Comparison of ENCODE assay signal across 14 cellular contexts in the genomic region with DNA sequence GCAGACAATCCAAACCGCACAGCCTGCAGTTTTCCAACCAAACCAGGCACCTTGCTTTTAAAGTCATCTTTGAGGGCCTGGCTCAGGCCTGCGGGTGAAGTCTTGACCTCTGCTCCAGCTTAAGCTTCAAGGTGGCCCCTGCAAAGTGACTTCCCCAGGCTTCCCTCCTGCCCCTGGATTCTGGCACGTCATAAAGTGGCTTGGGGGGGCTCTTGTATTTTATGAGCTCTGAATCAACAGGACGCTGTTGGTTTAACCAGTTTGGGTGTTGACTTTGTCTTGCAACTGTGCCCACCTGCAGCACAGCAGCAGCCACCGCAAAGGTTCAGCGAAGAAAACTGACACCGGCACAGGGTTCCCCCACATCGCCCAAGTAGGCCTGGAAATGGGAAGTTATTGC.
DNase-seq lines count a peak whose midpoint lies in the region; ATAC-seq and TF ChIP-seq lines count a peak whose summit lies in the region.
"Had no signal": no experiment of that assay in that cellular context is flagged by ENCODE, and none has a peak within 500 bp of the region (broad histone marks: within the 10 kb centered on the region; RNA-seq: fewer than 3 reads in every experiment).

No MANE protein-coding gene starts in this region.

- TF ChIP-seq CTCF in spleen (IDR thresholded peaks at IDR 0.05 in 8 of 11, conservative IDR thresholded peaks at IDR 0.05 in 3 of 11), result no peak
- no peak for TF ChIP-seq CTCF in endothelial cell (IDR thresholded peaks at IDR 0.05; ENCODE audit: unreplicated experiment)

- H3K4me1 ChIP-seq in spleen, result peaks cover 11 to 59% (median 31%) of the 10 kb centered on the region in 6 donors

- H3K9me3 ChIP-seq in spleen, result no peaks in the 10 kb centered on the region
- H3K9me3 ChIP-seq: right atrium auricular region, thoracic aorta had no signal

- no peak for DNase-seq in activated CD4-positive, alpha-beta T cell treated with anti-CD3 and anti-CD28 coated beads for 36 hours
- no peak for DNase-seq in activated CD4-positive, alpha-beta T cell treated with anti-CD3 and anti-CD28 coated beads for 48 hours
- DNase-seq in NOMO-1 treated with dmso at 0.1 percent for 144 hours (lab: John Stamatoyannopoulos, UW; ENCODE audit: unreplicated experiment) (peak; percentile 58), spleen (peak; percentile 60), endothelial cell (ENCODE audit: low spot score) (no peak), CD1c-positive myeloid dendritic cell (ENCODE audit: extremely low spot score) (no peak)
- DNase-seq in activated CD4-positive, alpha-beta T cell treated with anti-CD3 and anti-CD28 coated beads, Interleukin-2, amount 10 ng/mL, durations not matched to agents 7 days and 5 days, result no peak
- DNase-seq: activated gamma-delta T cell, cerebellar nuclear complex, NCI-H2171 treated with DMSO at 0.1 percent for 48 hours had no signal

- H3K4me3 Mint-ChIP-seq in activated CD4-positive, alpha-beta T cell treated with anti-CD3 and anti-CD28 coated beads for 36 hours, result no peak overlapping the region
- no peak overlapping the region for H3K4me3 Mint-ChIP-seq in endothelial cell (ENCODE audit: unreplicated experiment)
- H3K4me3 Mint-ChIP-seq in activated CD4-positive, alpha-beta T cell treated with anti-CD3 and anti-CD28 coated beads, Interleukin-2, amount 10 ng/mL, durations not matched to agents 7 days and 5 days, result no peak overlapping the region

- 67 to 84% (median 79%) methylated on average over 8 of the region's 8 CpGs for WGBS in spleen, 5 donors

- no peak for TF ChIP-seq POLR2A in spleen (IDR thresholded peaks at IDR 0.05)

- ATAC-seq in activated CD4-positive, alpha-beta T cell treated with anti-CD3 and anti-CD28 coated beads for 36 hours, result no peak
- ATAC-seq in HG03039 (IDR thresholded peaks at IDR 0.05; ENCODE audit: unreplicated experiment), result peak; percentile 11

- CTCF ChIA-PET in activated CD4-positive, alpha-beta T cell treated with anti-CD3 and anti-CD28 coated beads for 36 hours (lab: Charles Lee), result interaction anchor here (0.6 to 1.4 kb wide), 2 partner anchors 9 to 43 kb away, joined by 4 read pairs; no protein-coding TSS in a partner anchor
- CTCF ChIA-PET in activated CD4-positive, alpha-beta T cell treated with anti-CD3 and anti-CD28 coated beads, Interleukin-2, amount 10 ng/mL, durations not matched to agents 7 days and 5 days (lab: Charles Lee), result no interaction called here

- no peaks in the 10 kb centered on the region for H3K9me3 Mint-ChIP-seq in activated CD4-positive, alpha-beta T cell treated with anti-CD3 and anti-CD28 coated beads for 36 hours (ENCODE audit: low read depth)
- H3K9me3 Mint-ChIP-seq in endothelial cell (ENCODE audit: unreplicated experiment), result no peaks in the 10 kb centered on the region
- no peaks in the 10 kb centered on the region for H3K9me3 Mint-ChIP-seq in activated CD4-positive, alpha-beta T cell treated with anti-CD3 and anti-CD28 coated beads, Interleukin-2, amount 10 ng/mL, durations not matched to agents 7 days and 5 days

- H3K36me3 Mint-ChIP-seq in activated CD4-positive, alpha-beta T cell treated with anti-CD3 and anti-CD28 coated beads for 36 hours (ENCODE audit: low read depth), result peaks cover 64% of the 10 kb centered on the region
- no peaks in the 10 kb centered on the region for H3K36me3 Mint-ChIP-seq in endothelial cell (ENCODE audit: low read depth, unreplicated experiment)
- peaks cover 72% of the 10 kb centered on the region for H3K36me3 Mint-ChIP-seq in activated CD4-positive, alpha-beta T cell treated with anti-CD3 and anti-CD28 coated beads, Interleukin-2, amount 10 ng/mL, durations not matched to agents 7 days and 5 days (ENCODE audit: low read depth)

- intact Hi-C loops in activated CD4-positive, alpha-beta T cell treated with anti-CD3 and anti-CD28 coated beads for 36 hours (cut with DNase I, micrococcal nuclease), result loop anchor here in 1 of 2 experiments (5.0 kb wide), 1 partner anchor 39 kb away; no protein-coding TSS in a partner anchor
- intact Hi-C loops in spleen (cut with DNase I; ENCODE audit: low total_unique reads), result no loop called here

- H3K4me1 Mint-ChIP-seq in activated CD4-positive, alpha-beta T cell treated with anti-CD3 and anti-CD28 coated beads for 36 hours, result peaks cover 40% of the 10 kb centered on the region
- no peaks in the 10 kb centered on the region for H3K4me1 Mint-ChIP-seq in endothelial cell (ENCODE audit: unreplicated experiment)
- H3K4me1 Mint-ChIP-seq in activated CD4-positive, alpha-beta T cell treated with anti-CD3 and anti-CD28 coated beads, Interleukin-2, amount 10 ng/mL, durations not matched to agents 7 days and 5 days, result peaks cover 19% of the 10 kb centered on the region

- H3K36me3 ChIP-seq in spleen, result peaks cover 0 to 72% (median 9%) of the 10 kb centered on the region in 6 donors
- H3K36me3 ChIP-seq: thoracic aorta had no signal

- H3K4me3 ChIP-seq in spleen, result no peak overlapping the region
- H3K4me3 ChIP-seq: right atrium auricular region, thoracic aorta had no signal

- H3K27ac ChIP-seq in spleen, result peak overlapping the region in 4 of 8 donors; percentile 5 to 51 (median 33)
- H3K27ac ChIP-seq: KMS-11, right atrium auricular region, thoracic aorta had no signal

- peak overlapping the region; percentile 12 for H3K27ac Mint-ChIP-seq in activated CD4-positive, alpha-beta T cell treated with anti-CD3 and anti-CD28 coated beads for 36 hours
- no peak overlapping the region for H3K27ac Mint-ChIP-seq in endothelial cell (ENCODE audit: unreplicated experiment)
- H3K27ac Mint-ChIP-seq in activated CD4-positive, alpha-beta T cell treated with anti-CD3 and anti-CD28 coated beads, Interleukin-2, amount 10 ng/mL, durations not matched to agents 7 days and 5 days, result no peak overlapping the region

- no peaks in the 10 kb centered on the region for H3K27me3 ChIP-seq in spleen (replicated peaks in 1 of 7)
- H3K27me3 ChIP-seq: right atrium auricular region had no signal

- POLR2A ChIA-PET in activated CD4-positive, alpha-beta T cell treated with anti-CD3 and anti-CD28 coated beads for 36 hours (lab: Charles Lee), result no interaction called here
- POLR2A ChIA-PET in activated CD4-positive, alpha-beta T cell treated with anti-CD3 and anti-CD28 coated beads, Interleukin-2, amount 10 ng/mL, durations not matched to agents 7 days and 5 days (lab: Charles Lee), result no interaction called here

- no peaks in the 10 kb centered on the region for H3K27me3 Mint-ChIP-seq in activated CD4-positive, alpha-beta T cell treated with anti-CD3 and anti-CD28 coated beads for 36 hours
- H3K27me3 Mint-ChIP-seq in endothelial cell (ENCODE audit: unreplicated experiment), result no peaks in the 10 kb centered on the region
- H3K27me3 Mint-ChIP-seq in activated CD4-positive, alpha-beta T cell treated with anti-CD3 and anti-CD28 coated beads, Interleukin-2, amount 10 ng/mL, durations not matched to agents 7 days and 5 days, result no peaks in the 10 kb centered on the region

Comparison
In these comparisons a context has a peak if more than half of its experiments do, and no peak if none do; other contexts are left out.
1. DNase-seq: peak in NOMO-1 treated with dmso at 0.1 percent for 144 hours (single experiment) and spleen (single experiment); none in activated CD4-positive, alpha-beta T cell treated with anti-CD3 and anti-CD28 coated beads for 36 hours (single experiment), activated CD4-positive, alpha-beta T cell treated with anti-CD3 and anti-CD28 coated beads for 48 hours (single experiment), endothelial cell (single experiment), activated CD4-positive, alpha-beta T cell treated with anti-CD3 and anti-CD28 coated beads, Interleukin-2, amount 10 ng/mL, durations not matched to agents 7 days and 5 days (single experiment) and CD1c-positive myeloid dendritic cell (single experiment).